ENCODE assay signal across 18 cellular contexts in genomic region chr14:98494582-98494981, GRCh38.
A peak's percentile ranks its signal among the peaks of the same experiment; 100 is the strongest.
DNase-seq lines count a peak whose midpoint lies in the region; ATAC-seq and TF ChIP-seq lines count a peak whose summit lies in the region.
"Had no signal": no experiment of that assay in that cellular context is flagged by ENCODE, and none has a peak within 500 bp of the region (broad histone marks: within the 10 kb centered on the region; RNA-seq: fewer than 3 reads in every experiment).

No MANE protein-coding gene starts in this region.

- peak; percentile 62 to 79 for ATAC-seq in activated naive CD4-positive, alpha-beta T cell treated with anti-CD3 and anti-CD28 coated beads, Interleukin-2, amount 50 U/mL, for 72 hours
- ATAC-seq in HG02970 (IDR thresholded peaks at IDR 0.05; ENCODE audit: low FRiP score, unreplicated experiment) (no peak), Right ventricle myocardium inferior (no peak), HG03135 (IDR thresholded peaks at IDR 0.05; ENCODE audit: unreplicated experiment) (no peak)
- ATAC-seq: left lobe of liver had no signal

- H3K4me3 Mint-ChIP-seq in activated naive CD4-positive, alpha-beta T cell treated with anti-CD3 and anti-CD28 coated beads, Interleukin-2, amount 10 ng/mL, durations not matched to agents 7 days and 5 days = no peak overlapping the region
- H3K4me3 Mint-ChIP-seq: activated naive CD4-positive, alpha-beta T cell treated with anti-CD3 and anti-CD28 coated beads, Interleukin-2, amount 50 U/mL, for 24 hours had no signal

- H3F3A ChIP-seq in smooth muscle cell (ENCODE audit: low read depth) = no peaks in the 10 kb centered on the region

- H3K36me3 ChIP-seq in smooth muscle cell (ENCODE audit: low read depth) = no peaks in the 10 kb centered on the region
- H3K36me3 ChIP-seq: stomach, vagina had no signal

- H3K27me3 Mint-ChIP-seq in activated naive CD4-positive, alpha-beta T cell treated with anti-CD3 and anti-CD28 coated beads, Interleukin-2, amount 10 ng/mL, durations not matched to agents 7 days and 5 days = no peaks in the 10 kb centered on the region
- H3K27me3 Mint-ChIP-seq: activated naive CD4-positive, alpha-beta T cell treated with anti-CD3 and anti-CD28 coated beads, Interleukin-2, amount 50 U/mL, for 24 hours had no signal

- intact Hi-C loops in Right ventricle myocardium inferior (cut with DNase I) = no loop called here

- H3K36me3 Mint-ChIP-seq in activated naive CD4-positive, alpha-beta T cell treated with anti-CD3 and anti-CD28 coated beads, Interleukin-2, amount 50 U/mL, for 72 hours = no peaks in the 10 kb centered on the region
- H3K36me3 Mint-ChIP-seq in activated naive CD4-positive, alpha-beta T cell treated with anti-CD3 and anti-CD28 coated beads, Interleukin-2, amount 10 ng/mL, durations not matched to agents 7 days and 5 days = no peaks in the 10 kb centered on the region
- H3K36me3 Mint-ChIP-seq: activated naive CD4-positive, alpha-beta T cell treated with anti-CD3 and anti-CD28 coated beads, Interleukin-2, amount 50 U/mL, for 24 hours had no signal

- DNase-seq in activated naive CD4-positive, alpha-beta T cell treated with anti-CD3 and anti-CD28 coated beads, Interleukin-2, amount 50 U/mL, for 72 hours (ENCODE audit: low spot score in 2 of 2) = no peak
- no peak for DNase-seq in activated naive CD4-positive, alpha-beta T cell treated with anti-CD3 and anti-CD28 coated beads, Interleukin-2, amount 10 ng/mL, durations not matched to agents 7 days and 5 days
- DNase-seq in HPDE6-E6E7 (ENCODE audit: extremely low spot score) (peak; percentile 74), astrocyte of the hippocampus (ENCODE audit: low read depth, low spot score) (peak; percentile 50), smooth muscle cell (lab: John Stamatoyannopoulos, UW; ENCODE audit: unreplicated experiment) (no peak), Right ventricle myocardium inferior (ENCODE audit: missing footprints) (no peak)
- DNase-seq: activated CD8-positive, alpha-beta memory T cell treated with anti-CD3 and anti-CD28 coated beads for 24 hours; Karpas-422; NCI-H1417 treated with DMSO at 0.1 percent for 48 hours; NK-92 treated with Interleukin-12 subunit alpha and Interleukin-12 subunit beta, amount 100 ng/mL, for 24 hours; SIG-M5; stomach; T1000 had no signal

- TF ChIP-seq CTCF in smooth muscle cell (IDR thresholded peaks at IDR 0.05; ENCODE audit: borderline replicate concordance, insufficient read depth, poor library complexity, severe bottlenecking) = no peak

- H3K4me2 ChIP-seq in smooth muscle cell = no peak overlapping the region

- no peaks in the 10 kb centered on the region for H3K9me3 ChIP-seq in smooth muscle cell (replicated peaks; ENCODE audit: low read depth)
- H3K9me3 ChIP-seq: stomach, vagina had no signal

- H3K27me3 ChIP-seq in smooth muscle cell (ENCODE audit: low read depth) = no peaks in the 10 kb centered on the region
- H3K27me3 ChIP-seq: stomach, vagina had no signal

- H3K27ac ChIP-seq in smooth muscle cell (ENCODE audit: low read depth) = peak overlapping the region; percentile 49
- H3K27ac ChIP-seq: stomach, vagina had no signal

- H3K4me3 ChIP-seq in smooth muscle cell = no peak overlapping the region
- H3K4me3 ChIP-seq: stomach, vagina had no signal

- H2AFZ ChIP-seq in smooth muscle cell (ENCODE audit: low read depth) = no peak overlapping the region

- no peaks in the 10 kb centered on the region for H3K4me1 Mint-ChIP-seq in activated naive CD4-positive, alpha-beta T cell treated with anti-CD3 and anti-CD28 coated beads, Interleukin-2, amount 10 ng/mL, durations not matched to agents 7 days and 5 days

- H3K4me1 ChIP-seq in smooth muscle cell (ENCODE audit: low read depth) = no peaks in the 10 kb centered on the region
- H3K4me1 ChIP-seq: stomach, vagina had no signal

- no peak overlapping the region for H3K27ac Mint-ChIP-seq in activated naive CD4-positive, alpha-beta T cell treated with anti-CD3 and anti-CD28 coated beads, Interleukin-2, amount 50 U/mL, for 72 hours
- no peak overlapping the region for H3K27ac Mint-ChIP-seq in activated naive CD4-positive, alpha-beta T cell treated with anti-CD3 and anti-CD28 coated beads, Interleukin-2, amount 10 ng/mL, durations not matched to agents 7 days and 5 days
- H3K27ac Mint-ChIP-seq: activated naive CD4-positive, alpha-beta T cell treated with anti-CD3 and anti-CD28 coated beads, Interleukin-2, amount 50 U/mL, for 24 hours had no signal

- H3K79me2 ChIP-seq in smooth muscle cell (ENCODE audit: low read depth) = no peaks in the 10 kb centered on the region

- CTCF ChIA-PET in activated naive CD4-positive, alpha-beta T cell treated with anti-CD3 and anti-CD28 coated beads, Interleukin-2, amount 10 ng/mL, durations not matched to agents 7 days and 5 days (lab: Charles Lee) = no interaction called here

- H3K9ac ChIP-seq in smooth muscle cell (ENCODE audit: low read depth) = no peak overlapping the region

- peaks cover 0 to 18% of the 10 kb centered on the region in 2 donors for H3K9me3 Mint-ChIP-seq in activated naive CD4-positive, alpha-beta T cell treated with anti-CD3 and anti-CD28 coated beads, Interleukin-2, amount 50 U/mL, for 72 hours
- H3K9me3 Mint-ChIP-seq in activated naive CD4-positive, alpha-beta T cell treated with anti-CD3 and anti-CD28 coated beads, Interleukin-2, amount 10 ng/mL, durations not matched to agents 7 days and 5 days = no peaks in the 10 kb centered on the region
- H3K9me3 Mint-ChIP-seq: activated naive CD4-positive, alpha-beta T cell treated with anti-CD3 and anti-CD28 coated beads, Interleukin-2, amount 50 U/mL, for 24 hours had no signal

- WGBS in smooth muscle cell (ENCODE audit: low lambda C conversion rate) = 47% methylated on average over 5 of the region's 5 CpGs

- no peaks in the 10 kb centered on the region for H4K20me1 ChIP-seq in smooth muscle cell (ENCODE audit: low read depth)

Comparison
In these comparisons a context has a peak if more than half of its experiments do, and no peak if none do; other contexts are left out.
1. ATAC-seq: peak in activated naive CD4-positive, alpha-beta T cell treated with anti-CD3 and anti-CD28 coated beads, Interleukin-2, amount 50 U/mL, for 72 hours (2 of 2); none in HG02970 (single experiment), Right ventricle myocardium inferior (single experiment) and HG03135 (single experiment).
2. DNase-seq: peak in HPDE6-E6E7 (single experiment) and astrocyte of the hippocampus (single experiment); none in activated naive CD4-positive, alpha-beta T cell treated with anti-CD3 and anti-CD28 coated beads, Interleukin-2, amount 50 U/mL, for 72 hours (0 of 2), activated naive CD4-positive, alpha-beta T cell treated with anti-CD3 and anti-CD28 coated beads, Interleukin-2, amount 10 ng/mL, durations not matched to agents 7 days and 5 days (single experiment), smooth muscle cell (single experiment) and Right ventricle myocardium inferior (single experiment).